25 cellular contexts compared by ENCODE assay signal in genomic region chr16:31861415-31861814, GRCh38. TPM values are rescaled to one million over a fixed set of nuclear protein-coding genes. Genes with fewer than 3 reads are reported as not detected.
A peak's percentile ranks its signal among the peaks of the same experiment; 100 is the strongest.
DNase-seq lines count a peak whose midpoint lies in the region; ATAC-seq lines count a peak whose summit lies in the region.
"Had no signal": no experiment of that assay in that cellular context is flagged by ENCODE, and none has a peak within 500 bp of the region (broad histone marks: within the 10 kb centered on the region; RNA-seq: fewer than 3 reads in every experiment).

No MANE protein-coding gene starts in this region.

- peak overlapping the region; percentile 42 for H3K27ac Mint-ChIP-seq in activated CD4-positive, alpha-beta T cell treated with anti-CD3 and anti-CD28 coated beads for 36 hours
- H3K27ac Mint-ChIP-seq in stimulated activated naive CD8-positive, alpha-beta T cell treated with anti-CD3 and anti-CD28 coated beads, Interleukin-15, Interleukin-2, amounts not matched to agents 100 ng/mL and 50 ng/mL, for 24 hours = peak overlapping the region; percentile 5
- peak overlapping the region; percentile 28 for H3K27ac Mint-ChIP-seq in activated naive CD8-positive, alpha-beta T cell treated with anti-CD3 and anti-CD28 coated beads for 36 hours
- H3K27ac Mint-ChIP-seq in stimulated activated naive CD8-positive, alpha-beta T cell treated with anti-CD3 and anti-CD28 coated beads, Interleukin-15, amount 100 ng/mL, for 72 hours = no peak overlapping the region
- H3K27ac Mint-ChIP-seq: GM23338; natural killer cell treated with Interleukin-12 subunit alpha and Interleukin-12 subunit beta and Interleukin-15 and Interleukin-18, amount 100 ng/mL, for 72 hours had no signal

- peak; percentile 13 for DNase-seq in activated CD4-positive, alpha-beta T cell treated with anti-CD3 and anti-CD28 coated beads for 36 hours
- no peak for DNase-seq in activated CD4-positive, alpha-beta T cell treated with anti-CD3 and anti-CD28 coated beads for 1 hour
- no peak for DNase-seq in stimulated activated naive CD8-positive, alpha-beta T cell treated with anti-CD3 and anti-CD28 coated beads, Interleukin-15, Interleukin-2, amounts not matched to agents 100 U/mL and 50 U/mL, for 24 hours
- no peak for DNase-seq in activated naive CD8-positive, alpha-beta T cell treated with anti-CD3 and anti-CD28 coated beads for 36 hours
- no peak for DNase-seq in stimulated activated naive CD8-positive, alpha-beta T cell treated with anti-CD3 and anti-CD28 coated beads, Interleukin-15, amount 100 ng/mL, for 72 hours
- no peak for DNase-seq in NCI-H2196 (lab: John Stamatoyannopoulos, UW; ENCODE audit: unreplicated experiment)
- DNase-seq: activated CD8-positive, alpha-beta memory T cell treated with anti-CD3 and anti-CD28 coated beads, Interleukin-2, amount 50 U/mL, for 4 hours; activated effector memory CD4-positive, alpha-beta T cell treated with anti-CD3 and anti-CD28 coated beads, Interleukin-2, amount 50 U/mL, for 16 hours; colonic mucosa; effector CD8-positive, alpha-beta T cell; EL; glutamatergic neuron; left colon; NCI-H446 treated with DMSO at 0.1 percent for 48 hours; NCI-H82; occipital lobe; right lobe of liver; SIG-M5; stimulated activated CD4-positive, alpha-beta T cell treated with anti-CD3 and anti-CD28 coated beads, Interleukin-2, amount 100 ng/mL, for 48 hours; substantia nigra; trophoblast cell had no signal

- H3K4me3 Mint-ChIP-seq in activated CD4-positive, alpha-beta T cell treated with anti-CD3 and anti-CD28 coated beads for 36 hours = no peak overlapping the region
- no peak overlapping the region for H3K4me3 Mint-ChIP-seq in stimulated activated naive CD8-positive, alpha-beta T cell treated with anti-CD3 and anti-CD28 coated beads, Interleukin-15, Interleukin-2, amounts not matched to agents 100 ng/mL and 50 ng/mL, for 24 hours
- H3K4me3 Mint-ChIP-seq in activated naive CD8-positive, alpha-beta T cell treated with anti-CD3 and anti-CD28 coated beads for 36 hours = no peak overlapping the region
- H3K4me3 Mint-ChIP-seq in stimulated activated naive CD8-positive, alpha-beta T cell treated with anti-CD3 and anti-CD28 coated beads, Interleukin-15, amount 100 ng/mL, for 72 hours = peak overlapping the region; percentile 2 to 22
- H3K4me3 Mint-ChIP-seq: GM23338; natural killer cell treated with Interleukin-12 subunit alpha and Interleukin-12 subunit beta and Interleukin-15 and Interleukin-18, amount 100 ng/mL, for 72 hours had no signal

- POLR2A ChIA-PET in activated CD4-positive, alpha-beta T cell treated with anti-CD3 and anti-CD28 coated beads for 36 hours (lab: Charles Lee) = interaction anchor here (0.5 kb wide), 1 partner anchor 12 kb away, joined by 3 read pairs; the partner anchor contains the start of gene ZNF267

- intact Hi-C loops in activated CD4-positive, alpha-beta T cell treated with anti-CD3 and anti-CD28 coated beads for 36 hours (cut with DNase I, micrococcal nuclease) = loop anchor here (10.0 kb wide), 4 partner anchors 123 to 907 kb away; partner anchors contain the start of genes PYDC1 (in 1 of the 2), SETD1A (in 1 of the 2) and TRIM72 (in 1 of the 2)

- H3K9me3 Mint-ChIP-seq in activated CD4-positive, alpha-beta T cell treated with anti-CD3 and anti-CD28 coated beads for 36 hours (ENCODE audit: low read depth) = no peaks in the 10 kb centered on the region
- no peaks in the 10 kb centered on the region for H3K9me3 Mint-ChIP-seq in stimulated activated naive CD8-positive, alpha-beta T cell treated with anti-CD3 and anti-CD28 coated beads, Interleukin-15, Interleukin-2, amounts not matched to agents 100 ng/mL and 50 ng/mL, for 24 hours
- no peaks in the 10 kb centered on the region for H3K9me3 Mint-ChIP-seq in activated naive CD8-positive, alpha-beta T cell treated with anti-CD3 and anti-CD28 coated beads for 36 hours
- no peaks in the 10 kb centered on the region for H3K9me3 Mint-ChIP-seq in stimulated activated naive CD8-positive, alpha-beta T cell treated with anti-CD3 and anti-CD28 coated beads, Interleukin-15, amount 100 ng/mL, for 72 hours
- H3K9me3 Mint-ChIP-seq: natural killer cell treated with Interleukin-12 subunit alpha and Interleukin-12 subunit beta and Interleukin-15 and Interleukin-18, amount 100 ng/mL, for 72 hours had no signal

- ATAC-seq in activated CD4-positive, alpha-beta T cell treated with anti-CD3 and anti-CD28 coated beads for 36 hours = peak; percentile 66
- ATAC-seq in stimulated activated naive CD8-positive, alpha-beta T cell treated with anti-CD3 and anti-CD28 coated beads, Interleukin-15, Interleukin-2, amounts not matched to agents 100 U/mL and 50 U/mL, for 24 hours = no peak
- peak; percentile 57 for ATAC-seq in stimulated activated naive CD8-positive, alpha-beta T cell treated with anti-CD3 and anti-CD28 coated beads, Interleukin-15, amount 100 ng/mL, for 72 hours
- ATAC-seq in HG03521 (IDR thresholded peaks at IDR 0.05; ENCODE audit: unreplicated experiment) = no peak
- ATAC-seq: GM23338; left colon; natural killer cell treated with Interleukin-12 subunit alpha and Interleukin-12 subunit beta and Interleukin-15 and Interleukin-18, amount 100 ng/mL, for 72 hours; right lobe of liver had no signal

- H3K4me1 Mint-ChIP-seq in activated CD4-positive, alpha-beta T cell treated with anti-CD3 and anti-CD28 coated beads for 36 hours = peaks cover 31% of the 10 kb centered on the region
- H3K4me1 Mint-ChIP-seq in stimulated activated naive CD8-positive, alpha-beta T cell treated with anti-CD3 and anti-CD28 coated beads, Interleukin-15, Interleukin-2, amounts not matched to agents 100 ng/mL and 50 ng/mL, for 24 hours (ENCODE audit: low read depth) = peaks cover 16% of the 10 kb centered on the region
- peaks cover 26% of the 10 kb centered on the region for H3K4me1 Mint-ChIP-seq in activated naive CD8-positive, alpha-beta T cell treated with anti-CD3 and anti-CD28 coated beads for 36 hours
- H3K4me1 Mint-ChIP-seq in stimulated activated naive CD8-positive, alpha-beta T cell treated with anti-CD3 and anti-CD28 coated beads, Interleukin-15, amount 100 ng/mL, for 72 hours = peaks cover 49% of the 10 kb centered on the region
- H3K4me1 Mint-ChIP-seq: GM23338 had no signal

- H3K27me3 Mint-ChIP-seq in activated CD4-positive, alpha-beta T cell treated with anti-CD3 and anti-CD28 coated beads for 36 hours = no peaks in the 10 kb centered on the region
- H3K27me3 Mint-ChIP-seq in stimulated activated naive CD8-positive, alpha-beta T cell treated with anti-CD3 and anti-CD28 coated beads, Interleukin-15, Interleukin-2, amounts not matched to agents 100 ng/mL and 50 ng/mL, for 24 hours = no peaks in the 10 kb centered on the region
- H3K27me3 Mint-ChIP-seq in activated naive CD8-positive, alpha-beta T cell treated with anti-CD3 and anti-CD28 coated beads for 36 hours = peaks cover 2% of the 10 kb centered on the region
- peaks cover 12% of the 10 kb centered on the region for H3K27me3 Mint-ChIP-seq in stimulated activated naive CD8-positive, alpha-beta T cell treated with anti-CD3 and anti-CD28 coated beads, Interleukin-15, amount 100 ng/mL, for 72 hours

- CTCF ChIA-PET in activated CD4-positive, alpha-beta T cell treated with anti-CD3 and anti-CD28 coated beads for 36 hours (lab: Charles Lee) = interaction anchor here (0.5 to 4.2 kb wide), 2 partner anchors 8 to 124 kb away, joined by 3 to 35 read pairs; no protein-coding TSS in a partner anchor

- H3K36me3 Mint-ChIP-seq in activated CD4-positive, alpha-beta T cell treated with anti-CD3 and anti-CD28 coated beads for 36 hours (ENCODE audit: low read depth) = no peaks in the 10 kb centered on the region
- no peaks in the 10 kb centered on the region for H3K36me3 Mint-ChIP-seq in stimulated activated naive CD8-positive, alpha-beta T cell treated with anti-CD3 and anti-CD28 coated beads, Interleukin-15, Interleukin-2, amounts not matched to agents 100 ng/mL and 50 ng/mL, for 24 hours (ENCODE audit: low read depth)
- H3K36me3 Mint-ChIP-seq in activated naive CD8-positive, alpha-beta T cell treated with anti-CD3 and anti-CD28 coated beads for 36 hours = no peaks in the 10 kb centered on the region
- H3K36me3 Mint-ChIP-seq: natural killer cell treated with Interleukin-12 subunit alpha and Interleukin-12 subunit beta and Interleukin-15 and Interleukin-18, amount 100 ng/mL, for 72 hours had no signal

RNA-seq across cellular contexts. Expression of gene ZNF267, which starts 12.2 kb away (rescaled TPM):
- 10 to 100 TPM; 61.9 to 64.9 TPM for total RNA-seq in activated CD4-positive, alpha-beta T cell treated with anti-CD3 and anti-CD28 coated beads for 36 hours
- 10 to 100 TPM; 82.2 to 85.6 TPM for total RNA-seq in activated naive CD8-positive, alpha-beta T cell treated with anti-CD3 and anti-CD28 coated beads for 36 hours

Comparison
In these comparisons a context has a peak if more than half of its experiments do, and no peak if none do; other contexts are left out.
1. ATAC-seq: peak in activated CD4-positive, alpha-beta T cell treated with anti-CD3 and anti-CD28 coated beads for 36 hours (single experiment) and stimulated activated naive CD8-positive, alpha-beta T cell treated with anti-CD3 and anti-CD28 coated beads, Interleukin-15, amount 100 ng/mL, for 72 hours (single experiment); none in stimulated activated naive CD8-positive, alpha-beta T cell treated with anti-CD3 and anti-CD28 coated beads, Interleukin-15, Interleukin-2, amounts not matched to agents 100 U/mL and 50 U/mL, for 24 hours (single experiment) and HG03521 (single experiment).
2. H3K27ac Mint-ChIP-seq: peak in activated CD4-positive, alpha-beta T cell treated with anti-CD3 and anti-CD28 coated beads for 36 hours (single experiment), stimulated activated naive CD8-positive, alpha-beta T cell treated with anti-CD3 and anti-CD28 coated beads, Interleukin-15, Interleukin-2, amounts not matched to agents 100 ng/mL and 50 ng/mL, for 24 hours (single experiment) and activated naive CD8-positive, alpha-beta T cell treated with anti-CD3 and anti-CD28 coated beads for 36 hours (single experiment); none in stimulated activated naive CD8-positive, alpha-beta T cell treated with anti-CD3 and anti-CD28 coated beads, Interleukin-15, amount 100 ng/mL, for 72 hours (0 of 2).
3. H3K4me3 Mint-ChIP-seq: peak in stimulated activated naive CD8-positive, alpha-beta T cell treated with anti-CD3 and anti-CD28 coated beads, Interleukin-15, amount 100 ng/mL, for 72 hours (2 of 2); none in activated CD4-positive, alpha-beta T cell treated with anti-CD3 and anti-CD28 coated beads for 36 hours (single experiment), stimulated activated naive CD8-positive, alpha-beta T cell treated with anti-CD3 and anti-CD28 coated beads, Interleukin-15, Interleukin-2, amounts not matched to agents 100 ng/mL and 50 ng/mL, for 24 hours (single experiment) and activated naive CD8-positive, alpha-beta T cell treated with anti-CD3 and anti-CD28 coated beads for 36 hours (single experiment).